1 cellular context compared by ENCODE assay signal in the genomic region with DNA sequence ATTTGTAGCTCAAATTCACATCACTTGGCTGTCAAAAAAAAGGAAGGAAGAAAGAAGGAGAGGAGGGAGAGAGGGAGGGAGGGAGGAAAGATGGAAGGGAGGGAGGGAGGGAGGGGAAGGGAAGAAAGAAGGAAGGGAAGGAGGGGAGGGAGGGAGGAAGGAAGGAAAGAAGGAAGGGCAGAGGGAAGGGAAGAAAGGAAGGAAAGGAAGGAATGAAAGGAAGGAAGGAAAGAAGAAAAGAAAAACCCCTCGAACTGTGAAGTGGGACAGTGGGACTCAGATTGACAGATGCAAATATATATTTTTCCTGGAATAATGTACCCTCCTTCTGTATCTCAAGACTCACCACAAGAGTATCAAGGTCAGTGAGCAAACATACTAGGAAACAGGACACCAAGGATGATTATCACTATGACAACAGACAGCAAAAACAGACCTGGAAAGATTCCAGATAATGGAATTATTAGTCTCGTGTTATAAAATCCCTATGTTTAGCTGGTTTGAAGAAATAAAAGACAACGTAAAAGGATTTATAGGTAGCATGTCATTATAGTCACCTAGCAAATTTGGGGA.
TF ChIP-seq lines count a peak whose summit lies in the region.

No MANE protein-coding gene starts in this region.

TF ChIP-seq in SK-N-SH treated with all-trans-retinoic acid at 6 μM for 48 hours, 23 proteins besides CTCF, POLR2A, EP300 and RAD21 (continued from another document):
- TF ChIP-seq CSRNP3 (CRISPR knock-in tag; IDR thresholded peaks at IDR 0.05): no peak
TF ChIP-seq in SK-N-SH treated with all-trans-retinoic acid at 6 μM for 48 hours: peak in this region for 1.
